In genomic region chr18:64663086-64663485, GRCh38 we compare ENCODE assay signal across 3 cellular contexts.
"Had no signal": no experiment of that assay in that cellular context is flagged by ENCODE, and none has a peak within 500 bp of the region (broad histone marks: within the 10 kb centered on the region; RNA-seq: fewer than 3 reads in every experiment).

No MANE protein-coding gene starts in this region.

- H3K4me3 ChIP-seq: GM12878 had no signal

- ATAC-seq: GM12878 had no signal

- DNase-seq: GDM1, GF-D8 had no signal
